Comparison of ENCODE assay signal across 1 cellular context in the genomic region with DNA sequence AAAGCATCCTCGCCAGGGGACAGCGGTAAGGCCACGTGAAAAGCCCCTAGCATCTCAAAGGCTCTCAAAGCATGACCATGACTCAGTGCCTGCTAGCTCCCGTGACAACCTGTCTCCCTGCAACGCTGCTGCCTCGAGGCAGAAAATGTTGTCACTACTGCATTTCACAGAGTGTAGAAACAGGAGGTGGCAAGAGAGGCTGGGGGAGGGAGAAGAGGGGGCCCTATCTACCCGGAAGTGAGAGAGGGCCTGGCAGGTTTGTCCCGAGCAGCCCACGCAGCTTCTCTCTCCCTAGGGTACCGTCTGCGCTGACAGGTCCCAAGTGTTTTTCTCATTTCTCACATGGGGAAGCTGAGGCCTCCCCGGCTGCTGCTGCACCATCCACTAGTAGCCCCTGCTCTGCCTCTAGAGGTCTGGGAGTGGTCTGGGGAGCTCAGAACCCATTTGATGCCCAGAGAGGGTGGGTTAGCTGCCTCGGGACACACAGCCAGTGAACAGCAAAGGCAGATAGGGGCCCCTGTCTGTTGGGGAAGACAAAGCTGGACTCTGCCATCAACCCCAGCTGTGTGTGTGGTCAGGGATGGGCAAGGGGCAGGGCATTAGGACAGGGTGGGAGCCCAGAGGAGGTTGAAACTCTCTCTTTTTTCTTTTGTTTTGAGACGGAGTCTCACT.
A peak's percentile ranks its signal among the peaks of the same experiment; 100 is the strongest.
TF ChIP-seq lines count a peak whose summit lies in the region.

No MANE protein-coding gene starts in this region.

TF ChIP-seq in K562, 482 proteins besides CTCF, POLR2A, EP300 and RAD21:
- TF ChIP-seq OTX1 (CRISPR knock-in tag; IDR thresholded peaks at IDR 0.05) (no peak), ZNF24 (IDR thresholded peaks at IDR 0.05) (no peak), MTF1 (CRISPR knock-in tag; IDR thresholded peaks at IDR 0.05; ENCODE audit: borderline replicate concordance) (no peak), ZNF217 (CRISPR knock-in tag; IDR thresholded peaks at IDR 0.05) (no peak), GTF2A2 (tag; IDR thresholded peaks at IDR 0.05) (no peak), BRD9 (IDR thresholded peaks at IDR 0.05; ENCODE audit: low read depth, partially characterized antibody) (peak; percentile 73), ZNF12 (CRISPR knock-in tag; IDR thresholded peaks at IDR 0.05) (0 out of 2 replicates have a peak, but pooled peaks have one; percentile 57), RBM25 (IDR thresholded peaks at IDR 0.05; ENCODE audit: low read depth, low read length, severe bottlenecking) (peak; percentile 31), ZFP36 (IDR thresholded peaks at IDR 0.05; ENCODE audit: low read depth, low read length, partially characterized antibody) (peak; percentile 72), MEF2A (IDR thresholded peaks at IDR 0.05; ENCODE audit: control insufficient read depth, low read depth, low read length) (no peak), POU5F1 (IDR thresholded peaks at IDR 0.05; ENCODE audit: borderline replicate concordance, low read depth, low read length, partially characterized antibody) (no peak)
- TF ChIP-seq, protein P1, sequence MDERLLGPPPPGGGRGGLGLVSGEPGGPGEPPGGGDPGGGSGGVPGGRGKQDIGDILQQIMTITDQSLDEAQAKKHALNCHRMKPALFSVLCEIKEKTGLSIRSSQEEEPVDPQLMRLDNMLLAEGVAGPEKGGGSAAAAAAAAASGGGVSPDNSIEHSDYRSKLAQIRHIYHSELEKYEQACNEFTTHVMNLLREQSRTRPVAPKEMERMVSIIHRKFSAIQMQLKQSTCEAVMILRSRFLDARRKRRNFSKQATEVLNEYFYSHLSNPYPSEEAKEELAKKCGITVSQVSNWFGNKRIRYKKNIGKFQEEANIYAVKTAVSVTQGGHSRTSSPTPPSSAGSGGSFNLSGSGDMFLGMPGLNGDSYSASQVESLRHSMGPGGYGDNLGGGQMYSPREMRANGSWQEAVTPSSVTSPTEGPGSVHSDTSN (CRISPR knock-in tag; IDR thresholded peaks at IDR 0.05; ENCODE audit: low read depth), result no peak
- TF ChIP-seq, protein P1 (tag; conservative IDR thresholded peaks at IDR 0.05; ENCODE audit: low read depth), result no peak
- TF ChIP-seq, protein P2, sequence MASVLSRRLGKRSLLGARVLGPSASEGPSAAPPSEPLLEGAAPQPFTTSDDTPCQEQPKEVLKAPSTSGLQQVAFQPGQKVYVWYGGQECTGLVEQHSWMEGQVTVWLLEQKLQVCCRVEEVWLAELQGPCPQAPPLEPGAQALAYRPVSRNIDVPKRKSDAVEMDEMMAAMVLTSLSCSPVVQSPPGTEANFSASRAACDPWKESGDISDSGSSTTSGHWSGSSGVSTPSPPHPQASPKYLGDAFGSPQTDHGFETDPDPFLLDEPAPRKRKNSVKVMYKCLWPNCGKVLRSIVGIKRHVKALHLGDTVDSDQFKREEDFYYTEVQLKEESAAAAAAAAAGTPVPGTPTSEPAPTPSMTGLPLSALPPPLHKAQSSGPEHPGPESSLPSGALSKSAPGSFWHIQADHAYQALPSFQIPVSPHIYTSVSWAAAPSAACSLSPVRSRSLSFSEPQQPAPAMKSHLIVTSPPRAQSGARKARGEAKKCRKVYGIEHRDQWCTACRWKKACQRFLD (CRISPR knock-in tag; IDR thresholded peaks at IDR 0.05), result no peak
- TF ChIP-seq, protein P3, sequence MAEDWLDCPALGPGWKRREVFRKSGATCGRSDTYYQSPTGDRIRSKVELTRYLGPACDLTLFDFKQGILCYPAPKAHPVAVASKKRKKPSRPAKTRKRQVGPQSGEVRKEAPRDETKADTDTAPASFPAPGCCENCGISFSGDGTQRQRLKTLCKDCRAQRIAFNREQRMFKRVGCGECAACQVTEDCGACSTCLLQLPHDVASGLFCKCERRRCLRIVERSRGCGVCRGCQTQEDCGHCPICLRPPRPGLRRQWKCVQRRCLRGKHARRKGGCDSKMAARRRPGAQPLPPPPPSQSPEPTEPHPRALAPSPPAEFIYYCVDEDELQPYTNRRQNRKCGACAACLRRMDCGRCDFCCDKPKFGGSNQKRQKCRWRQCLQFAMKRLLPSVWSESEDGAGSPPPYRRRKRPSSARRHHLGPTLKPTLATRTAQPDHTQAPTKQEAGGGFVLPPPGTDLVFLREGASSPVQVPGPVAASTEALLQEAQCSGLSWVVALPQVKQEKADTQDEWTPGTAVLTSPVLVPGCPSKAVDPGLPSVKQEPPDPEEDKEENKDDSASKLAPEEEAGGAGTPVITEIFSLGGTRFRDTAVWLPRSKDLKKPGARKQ (CRISPR knock-in tag; IDR thresholded peaks at IDR 0.05), result no peak
- TF ChIP-seq, protein P4, sequence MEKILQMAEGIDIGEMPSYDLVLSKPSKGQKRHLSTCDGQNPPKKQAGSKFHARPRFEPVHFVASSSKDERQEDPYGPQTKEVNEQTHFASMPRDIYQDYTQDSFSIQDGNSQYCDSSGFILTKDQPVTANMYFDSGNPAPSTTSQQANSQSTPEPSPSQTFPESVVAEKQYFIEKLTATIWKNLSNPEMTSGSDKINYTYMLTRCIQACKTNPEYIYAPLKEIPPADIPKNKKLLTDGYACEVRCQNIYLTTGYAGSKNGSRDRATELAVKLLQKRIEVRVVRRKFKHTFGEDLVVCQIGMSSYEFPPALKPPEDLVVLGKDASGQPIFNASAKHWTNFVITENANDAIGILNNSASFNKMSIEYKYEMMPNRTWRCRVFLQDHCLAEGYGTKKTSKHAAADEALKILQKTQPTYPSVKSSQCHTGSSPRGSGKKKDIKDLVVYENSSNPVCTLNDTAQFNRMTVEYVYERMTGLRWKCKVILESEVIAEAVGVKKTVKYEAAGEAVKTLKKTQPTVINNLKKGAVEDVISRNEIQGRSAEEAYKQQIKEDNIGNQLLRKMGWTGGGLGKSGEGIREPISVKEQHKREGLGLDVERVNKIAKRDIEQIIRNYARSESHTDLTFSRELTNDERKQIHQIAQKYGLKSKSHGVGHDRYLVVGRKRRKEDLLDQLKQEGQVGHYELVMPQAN (IDR thresholded peaks at IDR 0.05; ENCODE audit: borderline replicate concordance), result no peak
- TF ChIP-seq, protein P5, sequence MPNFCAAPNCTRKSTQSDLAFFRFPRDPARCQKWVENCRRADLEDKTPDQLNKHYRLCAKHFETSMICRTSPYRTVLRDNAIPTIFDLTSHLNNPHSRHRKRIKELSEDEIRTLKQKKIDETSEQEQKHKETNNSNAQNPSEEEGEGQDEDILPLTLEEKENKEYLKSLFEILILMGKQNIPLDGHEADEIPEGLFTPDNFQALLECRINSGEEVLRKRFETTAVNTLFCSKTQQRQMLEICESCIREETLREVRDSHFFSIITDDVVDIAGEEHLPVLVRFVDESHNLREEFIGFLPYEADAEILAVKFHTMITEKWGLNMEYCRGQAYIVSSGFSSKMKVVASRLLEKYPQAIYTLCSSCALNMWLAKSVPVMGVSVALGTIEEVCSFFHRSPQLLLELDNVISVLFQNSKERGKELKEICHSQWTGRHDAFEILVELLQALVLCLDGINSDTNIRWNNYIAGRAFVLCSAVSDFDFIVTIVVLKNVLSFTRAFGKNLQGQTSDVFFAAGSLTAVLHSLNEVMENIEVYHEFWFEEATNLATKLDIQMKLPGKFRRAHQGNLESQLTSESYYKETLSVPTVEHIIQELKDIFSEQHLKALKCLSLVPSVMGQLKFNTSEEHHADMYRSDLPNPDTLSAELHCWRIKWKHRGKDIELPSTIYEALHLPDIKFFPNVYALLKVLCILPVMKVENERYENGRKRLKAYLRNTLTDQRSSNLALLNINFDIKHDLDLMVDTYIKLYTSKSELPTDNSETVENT (CRISPR knock-in tag; IDR thresholded peaks at IDR 0.05), result no peak
- TF ChIP-seq, protein P6, sequence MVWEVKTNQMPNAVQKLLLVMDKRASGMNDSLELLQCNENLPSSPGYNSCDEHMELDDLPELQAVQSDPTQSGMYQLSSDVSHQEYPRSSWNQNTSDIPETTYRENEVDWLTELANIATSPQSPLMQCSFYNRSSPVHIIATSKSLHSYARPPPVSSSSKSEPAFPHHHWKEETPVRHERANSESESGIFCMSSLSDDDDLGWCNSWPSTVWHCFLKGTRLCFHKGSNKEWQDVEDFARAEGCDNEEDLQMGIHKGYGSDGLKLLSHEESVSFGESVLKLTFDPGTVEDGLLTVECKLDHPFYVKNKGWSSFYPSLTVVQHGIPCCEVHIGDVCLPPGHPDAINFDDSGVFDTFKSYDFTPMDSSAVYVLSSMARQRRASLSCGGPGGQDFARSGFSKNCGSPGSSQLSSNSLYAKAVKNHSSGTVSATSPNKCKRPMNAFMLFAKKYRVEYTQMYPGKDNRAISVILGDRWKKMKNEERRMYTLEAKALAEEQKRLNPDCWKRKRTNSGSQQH (CRISPR knock-in tag; IDR thresholded peaks at IDR 0.05), result no peak
